In the genomic region with DNA sequence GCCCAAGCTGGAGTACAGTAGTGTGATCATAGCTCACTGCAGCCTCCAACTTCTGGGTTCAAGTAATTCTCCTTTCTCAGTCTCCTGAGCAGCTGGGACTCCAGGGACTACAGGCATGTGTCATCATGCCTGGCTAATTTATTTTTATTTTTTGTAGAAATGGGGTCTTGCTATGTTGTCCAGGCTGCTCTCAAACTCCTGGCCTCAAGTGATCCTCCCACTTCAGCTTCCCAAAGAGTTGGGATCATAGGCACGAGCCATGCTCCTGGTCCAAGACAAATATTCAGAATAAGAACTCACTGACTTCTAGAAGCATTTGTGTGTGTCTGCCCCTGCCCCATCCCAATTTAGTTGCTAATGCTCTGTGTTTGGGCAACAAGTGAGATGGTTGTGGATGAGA, we compare ENCODE assay signal across 21 cellular contexts.
DNase-seq lines count a peak whose midpoint lies in the region; ATAC-seq and TF ChIP-seq lines count a peak whose summit lies in the region.
"Had no signal": no experiment of that assay in that cellular context is flagged by ENCODE, and none has a peak within 500 bp of the region (broad histone marks: within the 10 kb centered on the region; RNA-seq: fewer than 3 reads in every experiment).

No MANE protein-coding gene starts in this region.

- peak overlapping the region; percentile 15 to 72 (median 57); a peak in 21 of 22 replicates for H3K4me2 ChIP-seq in BLaER1 treated with 17β-estradiol and CSF1 and Interleukin-3, amounts not matched to agents 10 nM and 100 nM
- H3K4me2 ChIP-seq: A549 had no signal

- H3K9me3 Mint-ChIP-seq in activated CD4-positive, alpha-beta memory T cell treated with anti-CD3 and anti-CD28 coated beads, Interleukin-2, amount 10 ng/mL, durations not matched to agents 7 days and 5 days = no peaks in the 10 kb centered on the region
- no peaks in the 10 kb centered on the region for H3K9me3 Mint-ChIP-seq in natural killer cell
- H3K9me3 Mint-ChIP-seq: CD8-positive, alpha-beta T cell had no signal

- no peaks in the 10 kb centered on the region for H3K4me1 Mint-ChIP-seq in activated CD4-positive, alpha-beta memory T cell treated with anti-CD3 and anti-CD28 coated beads, Interleukin-2, amount 10 ng/mL, durations not matched to agents 7 days and 5 days
- H3K4me1 Mint-ChIP-seq in natural killer cell = no peaks in the 10 kb centered on the region
- H3K4me1 Mint-ChIP-seq: CD4-positive, CD25-positive, alpha-beta regulatory T cell had no signal

- H3K27ac ChIP-seq in BLaER1 treated with 17β-estradiol and CSF1 and Interleukin-3, amounts not matched to agents 10 nM and 100 nM = peak overlapping the region in 7 of 11 experiments; percentile 2 to 53 (median 32); a peak in 9 of 22 replicates
- H3K27ac ChIP-seq in SJSA1 = peak overlapping the region; percentile 54
- peak overlapping the region; percentile 48 for H3K27ac ChIP-seq in thoracic aorta
- H3K27ac ChIP-seq: A549, C4-2B, GM23248 had no signal

- H3K36me3 Mint-ChIP-seq in activated CD4-positive, alpha-beta memory T cell treated with anti-CD3 and anti-CD28 coated beads, Interleukin-2, amount 10 ng/mL, durations not matched to agents 7 days and 5 days (ENCODE audit: low read depth) = no peaks in the 10 kb centered on the region
- no peaks in the 10 kb centered on the region for H3K36me3 Mint-ChIP-seq in natural killer cell
- H3K36me3 Mint-ChIP-seq: CD4-positive, CD25-positive, alpha-beta regulatory T cell; CD8-positive, alpha-beta T cell had no signal

- H3K9ac ChIP-seq in BLaER1 treated with 17β-estradiol and CSF1 and Interleukin-3, amounts not matched to agents 10 nM and 100 nM = no peak overlapping the region
- H3K9ac ChIP-seq: GM23248 had no signal

- peaks cover 5% of the 10 kb centered on the region for H3K27me3 Mint-ChIP-seq in activated CD4-positive, alpha-beta memory T cell treated with anti-CD3 and anti-CD28 coated beads, Interleukin-2, amount 10 ng/mL, durations not matched to agents 7 days and 5 days
- no peaks in the 10 kb centered on the region for H3K27me3 Mint-ChIP-seq in natural killer cell (ENCODE audit: low read depth in 2 of 2)

- peaks cover 0 to 58% (median 6%) of the 10 kb centered on the region in 11 experiments; a peak in 10 of 22 replicates for H3K36me3 ChIP-seq in BLaER1 treated with 17β-estradiol and CSF1 and Interleukin-3, amounts not matched to agents 10 nM and 100 nM
- H3K36me3 ChIP-seq in SJSA1 = no peaks in the 10 kb centered on the region
- peaks cover 50% of the 10 kb centered on the region for H3K36me3 ChIP-seq in thoracic aorta
- H3K36me3 ChIP-seq: BE2C had no signal

- no peaks in the 10 kb centered on the region for H4K20me1 ChIP-seq in BLaER1 treated with 17β-estradiol and CSF1 and Interleukin-3, amounts not matched to agents 10 nM and 100 nM

- DNase-seq in SJSA1 (ENCODE audit: low read depth in 1 of 2, low spot score in 2 of 2) = no peak
- DNase-seq in thoracic aorta (ENCODE audit: low spot score) = no peak
- DNase-seq in activated CD4-positive, alpha-beta memory T cell treated with anti-CD3 and anti-CD28 coated beads, Interleukin-2, amount 10 ng/mL, durations not matched to agents 7 days and 5 days = no peak
- no peak for DNase-seq in natural killer cell
- no peak for DNase-seq in GM19240 (ENCODE audit: insufficient read length, low spot score)
- DNase-seq: 8988T; ACHN; AML-193; BE2C; Caco-2; CD4-positive, CD25-positive, alpha-beta regulatory T cell; CD8-positive, alpha-beta T cell; DMS153; DND-41; GM23248; H7; HCEC 1CT had no signal

- no peak overlapping the region for H3K27ac Mint-ChIP-seq in activated CD4-positive, alpha-beta memory T cell treated with anti-CD3 and anti-CD28 coated beads, Interleukin-2, amount 10 ng/mL, durations not matched to agents 7 days and 5 days
- no peak overlapping the region for H3K27ac Mint-ChIP-seq in natural killer cell
- H3K27ac Mint-ChIP-seq: CD4-positive, CD25-positive, alpha-beta regulatory T cell; CD8-positive, alpha-beta T cell had no signal

- H3K9me3 ChIP-seq in BLaER1 treated with 17β-estradiol and CSF1 and Interleukin-3, amounts not matched to agents 10 nM and 100 nM (replicated peaks in 1 of 11) = peaks cover 0 to 5% (median 0%) of the 10 kb centered on the region in 11 experiments; a peak in 1 of 22 replicates
- H3K9me3 ChIP-seq in SJSA1 (replicated peaks) = no peaks in the 10 kb centered on the region
- H3K9me3 ChIP-seq in thoracic aorta = no peaks in the 10 kb centered on the region
- H3K9me3 ChIP-seq: A549, BE2C, Caco-2 had no signal

- POLR2A ChIA-PET in activated CD4-positive, alpha-beta memory T cell treated with anti-CD3 and anti-CD28 coated beads, Interleukin-2, amount 10 ng/mL, durations not matched to agents 7 days and 5 days (lab: Charles Lee) = no interaction called here

- intact Hi-C loops in natural killer cell (cut with micrococcal nuclease) = no loop called here

- H3K4me1 ChIP-seq in BLaER1 treated with 17β-estradiol and CSF1 and Interleukin-3, amounts not matched to agents 10 nM and 100 nM = peaks cover 31 to 85% (median 58%) of the 10 kb centered on the region in 10 experiments
- H3K4me1 ChIP-seq in SJSA1 (replicated peaks) (peaks cover 64% of the 10 kb centered on the region), thoracic aorta (ENCODE audit: control insufficient read depth in 1 of 2, low read depth in 2 of 2) (peaks cover 22 to 61% of the 10 kb centered on the region in 2 donors)
- H3K4me1 ChIP-seq: A549, BE2C, Caco-2 had no signal

- no peaks in the 10 kb centered on the region for H3K27me3 ChIP-seq in BLaER1 treated with 17β-estradiol and CSF1 and Interleukin-3, amounts not matched to agents 10 nM and 100 nM
- H3K27me3 ChIP-seq in SJSA1 (replicated peaks) = no peaks in the 10 kb centered on the region
- no peaks in the 10 kb centered on the region for H3K27me3 ChIP-seq in thoracic aorta (replicated peaks; ENCODE audit: insufficient read depth)
- H3K27me3 ChIP-seq: BE2C had no signal

- TF ChIP-seq CTCF in thoracic aorta (IDR thresholded peaks at IDR 0.05) (no peak), natural killer cell (IDR thresholded peaks at IDR 0.05) (no peak)

- H3K4me3 Mint-ChIP-seq in activated CD4-positive, alpha-beta memory T cell treated with anti-CD3 and anti-CD28 coated beads, Interleukin-2, amount 10 ng/mL, durations not matched to agents 7 days and 5 days = no peak overlapping the region
- H3K4me3 Mint-ChIP-seq in natural killer cell = no peak overlapping the region
- H3K4me3 Mint-ChIP-seq: CD4-positive, CD25-positive, alpha-beta regulatory T cell; CD8-positive, alpha-beta T cell had no signal

- H3K4me3 ChIP-seq in BLaER1 treated with 17β-estradiol and CSF1 and Interleukin-3, amounts not matched to agents 10 nM and 100 nM = no peak overlapping the region
- H3K4me3 ChIP-seq in SJSA1 (no peak overlapping the region), thoracic aorta (no peak overlapping the region)
- H3K4me3 ChIP-seq: A549, GM23248 had no signal

- CTCF ChIA-PET in activated CD4-positive, alpha-beta memory T cell treated with anti-CD3 and anti-CD28 coated beads, Interleukin-2, amount 10 ng/mL, durations not matched to agents 7 days and 5 days (lab: Charles Lee) = interaction anchor here (0.6 kb wide), 1 partner anchor 35 kb away, joined by 5 read pairs; no protein-coding TSS in a partner anchor

- ATAC-seq in thoracic aorta (ENCODE audit: insufficient number of reproducible peaks, low FRiP score, low read depth) (no peak), GM19351 (IDR thresholded peaks at IDR 0.05; ENCODE audit: unreplicated experiment) (no peak), natural killer cell (no peak)
- ATAC-seq: A549; CD8-positive, alpha-beta T cell had no signal
